In genomic region chr10:78550090-78550489, GRCh38 we compare ENCODE assay signal across 20 cellular contexts.
DNase-seq lines count a peak whose midpoint lies in the region; ATAC-seq and TF ChIP-seq lines count a peak whose summit lies in the region.
"Had no signal": no experiment of that assay in that cellular context is flagged by ENCODE, and none has a peak within 500 bp of the region (broad histone marks: within the 10 kb centered on the region; RNA-seq: fewer than 3 reads in every experiment).

No MANE protein-coding gene starts in this region.

- no TSS peak for BruUV-seq in PC-3 (replicated peaks; lab: Mats Ljungman, UMichigan)

- peak overlapping the region; percentile 1; the same call in 1 of the 2 replicates for H2AFZ ChIP-seq in PC-3 (ENCODE audit: low read length)

- peaks cover 65% of the 10 kb centered on the region for H3K4me1 Mint-ChIP-seq in nephron
- H3K4me1 Mint-ChIP-seq: B cell had no signal

- POLR2A ChIA-PET in PC-3 (lab: Charles Lee; ENCODE audit: unreplicated experiment): interaction anchor here (0.7 kb wide), 1 partner anchor 714 kb away, joined by 5 read pairs; no protein-coding TSS in a partner anchor

- H3K9me3 ChIP-seq in PC-3 (ENCODE audit: low read length): no peaks in the 10 kb centered on the region
- H3K9me3 ChIP-seq in SJCRH30 (replicated peaks): no peaks in the 10 kb centered on the region
- H3K9me3 ChIP-seq: A549, Caco-2 had no signal

- H3K27ac ChIP-seq in C4-2B (peak overlapping the region; percentile 67), PC-3 (ENCODE audit: low read length) (peak overlapping the region; percentile 77), SJCRH30 (no peak overlapping the region)
- H3K27ac ChIP-seq: A549 had no signal

- TF ChIP-seq CTCF in C4-2B (conservative IDR thresholded peaks at IDR 0.05) (no peak), PC-3 (conservative IDR thresholded peaks at IDR 0.05; ENCODE audit: low read depth, low read length) (no peak), nephron (IDR thresholded peaks at IDR 0.05; ENCODE audit: unreplicated experiment in 3 of 3) (no peak)

- intact Hi-C loops in PC-3 (cut with micrococcal nuclease): no loop called here

- H3F3A ChIP-seq in PC-3 (ENCODE audit: low read length, unreplicated experiment): peaks cover 7% of the 10 kb centered on the region

- H3K4me3 ChIP-seq in PC-3 (ENCODE audit: low read length) (peak overlapping the region; percentile 3; the same call in 1 of the 2 replicates), SJCRH30 (no peak overlapping the region)
- H3K4me3 ChIP-seq: A549 had no signal

- H3K4me3 Mint-ChIP-seq in nephron: no peak overlapping the region
- H3K4me3 Mint-ChIP-seq: B cell; CD4-positive, alpha-beta T cell; T-helper 17 cell had no signal

- H3K36me3 ChIP-seq in PC-3 (ENCODE audit: low read depth, low read length): no peaks in the 10 kb centered on the region
- no peaks in the 10 kb centered on the region for H3K36me3 ChIP-seq in SJCRH30

- peak overlapping the region; percentile 75 to 99 (median 98) for H3K27ac Mint-ChIP-seq in nephron
- H3K27ac Mint-ChIP-seq: B cell; CD4-positive, alpha-beta T cell; T-helper 17 cell had no signal

- DNase-seq in NCI-H146 (lab: John Stamatoyannopoulos, UW): peak; percentile 39
- no peak for DNase-seq in PC-3
- DNase-seq in SJCRH30: no peak
- no peak for DNase-seq in SW 1271 (lab: John Stamatoyannopoulos, UW)
- DNase-seq: Caco-2; CD4-positive, alpha-beta T cell; DMS 273 treated with DMSO at 0.1 percent for 48 hours; Karpas-422; MV-4-11; NCI-H1694 treated with DMSO at 0.1 percent for 48 hours; NCI-H2227 treated with DMSO at 0.1 percent for 48 hours; NCI-H524; Right ventricle myocardium superior; T-helper 17 cell had no signal

- H3K27me3 Mint-ChIP-seq in nephron (ENCODE audit: low read depth): peaks cover 12% of the 10 kb centered on the region

- H3K9me3 Mint-ChIP-seq in nephron: no peaks in the 10 kb centered on the region
- H3K9me3 Mint-ChIP-seq: CD4-positive, alpha-beta T cell had no signal

- H3K27me3 ChIP-seq in PC-3 (ENCODE audit: low read length) (peaks cover 20% of the 10 kb centered on the region), SJCRH30 (no peaks in the 10 kb centered on the region)

- H3K79me2 ChIP-seq in PC-3 (ENCODE audit: low read length): no peaks in the 10 kb centered on the region

- peak overlapping the region; percentile 44 for H3K9ac ChIP-seq in PC-3 (ENCODE audit: low read length)

- H3K9me2 ChIP-seq in PC-3 (replicated peaks; ENCODE audit: low read length): 0 out of 2 replicates have a peak, but pooled peaks cover 3% of the 10 kb centered on the region

- H4K20me1 ChIP-seq in PC-3 (ENCODE audit: low read length): no peaks in the 10 kb centered on the region

- peak overlapping the region; percentile 61 for H3K4me2 ChIP-seq in PC-3 (ENCODE audit: low read length)
- H3K4me2 ChIP-seq: A549 had no signal

- no peaks in the 10 kb centered on the region for H3K36me3 Mint-ChIP-seq in nephron (ENCODE audit: low read depth)

- CTCF ChIA-PET in PC-3 (lab: Charles Lee): interaction anchor here (0.6 kb wide), 1 partner anchor 369 kb away, joined by 4 read pairs; no protein-coding TSS in a partner anchor

- ATAC-seq in PC-3 (peak; percentile 12; the same call in 1 of the 2 replicates), HG03354 (IDR thresholded peaks at IDR 0.05; ENCODE audit: poor library complexity, severe bottlenecking, unreplicated experiment) (no peak)
- ATAC-seq: A549, HCT116, T-helper 17 cell had no signal

- H3K4me1 ChIP-seq in PC-3 (ENCODE audit: insufficient read depth, low read length) (peaks cover 28% of the 10 kb centered on the region), SJCRH30 (no peaks in the 10 kb centered on the region)
- H3K4me1 ChIP-seq: A549 had no signal
